In the genomic region with DNA sequence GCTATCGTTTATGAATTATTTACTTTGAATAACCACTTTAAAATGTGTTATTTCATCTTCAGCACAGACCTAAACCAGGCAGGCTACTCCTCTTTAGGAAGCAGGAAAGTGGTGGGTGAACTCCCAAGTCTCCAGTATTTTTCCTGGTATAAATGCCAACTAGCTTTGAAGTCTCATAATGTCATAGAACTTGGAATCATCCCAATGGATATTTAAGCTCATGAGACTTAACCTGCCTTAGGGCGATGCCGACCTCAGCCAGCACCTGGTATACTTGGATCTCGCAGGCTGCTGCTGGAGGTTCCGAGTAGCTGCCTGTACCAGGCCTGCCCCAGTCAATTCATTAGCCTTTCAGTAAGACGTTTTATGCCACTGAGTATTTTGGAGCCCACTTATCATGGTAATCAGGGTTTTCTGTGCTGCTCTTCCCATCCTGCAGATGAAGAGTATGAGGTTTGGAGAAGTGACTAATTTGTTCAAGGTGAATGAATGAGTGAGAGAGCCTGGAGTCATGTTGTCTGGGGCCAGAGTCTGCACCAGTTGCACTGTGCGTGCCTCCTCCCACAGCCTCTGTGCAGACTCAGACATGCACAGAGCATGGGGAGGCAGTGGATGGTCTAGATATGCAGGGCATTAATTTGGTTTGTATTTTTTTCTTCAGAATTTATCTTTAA, we compare ENCODE assay signal across 13 cellular contexts. TPM values are rescaled to one million over a fixed set of nuclear protein-coding genes. Genes with fewer than 3 reads are reported as not detected.
DNase-seq lines count a peak whose midpoint lies in the region; ATAC-seq and TF ChIP-seq lines count a peak whose summit lies in the region.
"Had no signal": no experiment of that assay in that cellular context is flagged by ENCODE, and none has a peak within 500 bp of the region (broad histone marks: within the 10 kb centered on the region; RNA-seq: fewer than 3 reads in every experiment).

No MANE protein-coding gene starts in this region.

- TF ChIP-seq CTCF in progenitor cell of endocrine pancreas (IDR thresholded peaks at IDR 0.05; ENCODE audit: unreplicated experiment) (no peak), vagina (IDR thresholded peaks at IDR 0.05) (no peak)

- H3K36me3 ChIP-seq in vagina: no peaks in the 10 kb centered on the region

- H3K9me3 Mint-ChIP-seq in progenitor cell of endocrine pancreas (ENCODE audit: low read depth): no peaks in the 10 kb centered on the region
- H3K9me3 Mint-ChIP-seq: activated T-cell treated with anti-CD3 and anti-CD28 coated beads, Interleukin-2, amount 50 U/mL, for 4 hours had no signal

- no peaks in the 10 kb centered on the region for H3K27me3 ChIP-seq in vagina
- H3K27me3 ChIP-seq: suprapubic skin had no signal

- no peak for TF ChIP-seq POLR2A in vagina (IDR thresholded peaks at IDR 0.05)

- intact Hi-C loops in vagina (cut with DNase I): no loop called here

- no peaks in the 10 kb centered on the region for H3K27me3 Mint-ChIP-seq in progenitor cell of endocrine pancreas

- H3K4me3 Mint-ChIP-seq in progenitor cell of endocrine pancreas (ENCODE audit: low read depth): no peak overlapping the region
- H3K4me3 Mint-ChIP-seq: activated T-cell treated with anti-CD3 and anti-CD28 coated beads, Interleukin-2, amount 50 U/mL, for 4 hours had no signal

- H3K27ac ChIP-seq in caudate nucleus (ENCODE audit: low read depth, low read length) (peak overlapping the region; percentile 19), vagina (no peak overlapping the region)
- H3K27ac ChIP-seq: HL-60, suprapubic skin had no signal

- peaks cover 26% of the 10 kb centered on the region for H3K4me1 Mint-ChIP-seq in progenitor cell of endocrine pancreas (ENCODE audit: low read depth)

- ATAC-seq in GM19452 (IDR thresholded peaks at IDR 0.05; ENCODE audit: unreplicated experiment): peak; percentile 21
- ATAC-seq in HG03135 (IDR thresholded peaks at IDR 0.05; ENCODE audit: unreplicated experiment): peak; percentile 31
- no peak for ATAC-seq in HG02571 (IDR thresholded peaks at IDR 0.05; ENCODE audit: unreplicated experiment)
- ATAC-seq: activated T-cell treated with anti-CD3 and anti-CD28 coated beads, Interleukin-2, amount 50 U/mL, for 4 hours had no signal

- H3K36me3 Mint-ChIP-seq in progenitor cell of endocrine pancreas (ENCODE audit: insufficient read depth): peaks cover 14% of the 10 kb centered on the region

- no peak for DNase-seq in caudate nucleus (lab: John Stamatoyannopoulos, UW)
- DNase-seq in progenitor cell of endocrine pancreas (ENCODE audit: low spot score, unreplicated experiment): no peak
- no peak for DNase-seq in vagina (ENCODE audit: extremely low spot score in 2 of 2)
- DNase-seq in activated CD4-positive, alpha-beta T cell treated with anti-CD3 and anti-CD28 coated beads, Interleukin-2, amount 50 U/mL, for 48 hours: no peak
- DNase-seq: activated T-cell treated with anti-CD3 and anti-CD28 coated beads, Interleukin-2, amount 50 U/mL, for 4 hours; GOT3; NCI-H1436 treated with DMSO at 0.1 percent for 48 hours; nucleus accumbens had no signal

- peak overlapping the region; percentile 6 for H3K27ac Mint-ChIP-seq in progenitor cell of endocrine pancreas

- peaks cover 49% of the 10 kb centered on the region for H3K4me1 ChIP-seq in vagina

- no peak overlapping the region for H3K4me3 ChIP-seq in vagina
- H3K4me3 ChIP-seq: suprapubic skin had no signal

- no peaks in the 10 kb centered on the region for H3K9me3 ChIP-seq in vagina
- H3K9me3 ChIP-seq: suprapubic skin had no signal

RNA-seq across cellular contexts. Expression of a gene that starts 34.9 kb away (rescaled TPM):
- total RNA-seq in progenitor cell of endocrine pancreas (22.9 and 25.8 TPM in 2 replicates), vagina (8.1 TPM)
